In genomic region chr13:27036236-27036981, GRCh38 we compare ENCODE assay signal across 2 cellular contexts.
TF ChIP-seq lines count a peak whose summit lies in the region.

No MANE protein-coding gene starts in this region.

TF ChIP-seq in IMR-90, 13 proteins besides CTCF, POLR2A, EP300 and RAD21:
- no peak for TF ChIP-seq BHLHE40 (IDR thresholded peaks at IDR 0.05; ENCODE audit: low read depth, low read length)
- TF ChIP-seq SMC3 (IDR thresholded peaks at IDR 0.05; ENCODE audit: low read depth, low read length), result no peak
- no peak for TF ChIP-seq CHD1 (IDR thresholded peaks at IDR 0.05; ENCODE audit: low read depth, low read length)
- no peak for TF ChIP-seq MAZ (IDR thresholded peaks at IDR 0.05; ENCODE audit: borderline replicate concordance, low read depth, low read length)
- no peak for TF ChIP-seq NFE2L2 (IDR thresholded peaks at IDR 0.05; ENCODE audit: low read depth, low read length)
- no peak for TF ChIP-seq CEBPB (IDR thresholded peaks at IDR 0.05; ENCODE audit: low read depth, low read length)
- TF ChIP-seq MXI1 (IDR thresholded peaks at IDR 0.05; ENCODE audit: borderline replicate concordance, low read depth, low read length), result no peak
- no peak for TF ChIP-seq RFX5 (IDR thresholded peaks at IDR 0.05; ENCODE audit: low read depth, low read length)

TF ChIP-seq in H1, 55 proteins besides CTCF, POLR2A, EP300 and RAD21:
- TF ChIP-seq TEAD4 (IDR thresholded peaks at IDR 0.05; ENCODE audit: low read depth, low read length) (0 out of 2 replicates have a peak, but pooled peaks have one; percentile 36), SAP30 (IDR thresholded peaks at IDR 0.05; ENCODE audit: insufficient read depth, insufficient replicate concordance, low read length) (no peak), SIRT6 (IDR thresholded peaks at IDR 0.05; ENCODE audit: low read length) (no peak)
